Comparison of ENCODE assay signal across 21 cellular contexts in the genomic region with DNA sequence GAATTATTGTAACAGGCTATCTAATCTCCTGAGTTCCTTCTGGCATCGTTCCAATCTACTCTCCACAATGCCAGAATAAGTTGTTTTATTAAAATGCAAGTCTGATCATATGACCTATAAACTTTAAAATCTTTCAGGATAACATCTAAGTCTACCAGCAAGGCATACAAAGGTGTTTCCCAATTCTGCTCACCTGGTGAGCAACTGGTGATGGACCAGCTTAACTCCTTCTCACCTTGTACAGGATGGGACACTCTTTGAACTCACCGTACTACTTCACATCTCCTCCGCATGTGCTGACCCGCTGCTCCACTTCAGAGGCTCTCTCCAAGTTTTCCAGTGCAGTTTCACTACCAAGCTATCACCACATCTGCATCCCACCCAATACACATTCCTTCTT. TPM values are rescaled to one million over a fixed set of nuclear protein-coding genes. Genes with fewer than 3 reads are reported as not detected.
DNase-seq lines count a peak whose midpoint lies in the region; ATAC-seq and TF ChIP-seq lines count a peak whose summit lies in the region.
"Had no signal": no experiment of that assay in that cellular context is flagged by ENCODE, and none has a peak within 500 bp of the region (broad histone marks: within the 10 kb centered on the region; RNA-seq: fewer than 3 reads in every experiment).

No MANE protein-coding gene starts in this region.

- DNase-seq in activated CD4-positive, alpha-beta T cell treated with anti-CD3 and anti-CD28 coated beads, Interleukin-2, amount 10 ng/mL, durations not matched to agents 24 days and 14 days = no peak
- no peak for DNase-seq in activated CD4-positive, alpha-beta T cell treated with anti-CD3 and anti-CD28 coated beads, Interleukin-2, amount 50 U/mL, for 48 hours
- DNase-seq in LNCaP clone FGC (ENCODE audit: low read depth) (peak; percentile 86), nephron progenitor cell (no peak), nucleus accumbens (lab: John Stamatoyannopoulos, UW) (no peak)
- DNase-seq in activated naive CD8-positive, alpha-beta T cell treated with anti-CD3 and anti-CD28 coated beads, Interleukin-2, amount 50 U/mL, for 24 hours = no peak
- DNase-seq: adrenal gland; central memory CD4-positive, alpha-beta T cell; DMS79; effector memory CD4-positive, alpha-beta T cell; hippocampal formation; Karpas-422; kidney; mammary epithelial cell; NCI-H1417 treated with DMSO at 0.1 percent for 48 hours; NCI-H2171 treated with DMSO at 0.1 percent for 48 hours had no signal

- no peaks in the 10 kb centered on the region for H3K27me3 Mint-ChIP-seq in activated CD4-positive, alpha-beta T cell treated with anti-CD3 and anti-CD28 coated beads, Interleukin-2, amount 10 ng/mL, durations not matched to agents 24 days and 14 days
- H3K27me3 Mint-ChIP-seq in activated naive CD8-positive, alpha-beta T cell treated with anti-CD3 and anti-CD28 coated beads, Interleukin-2, amount 50 U/mL, for 24 hours = no peaks in the 10 kb centered on the region
- no peaks in the 10 kb centered on the region for H3K27me3 Mint-ChIP-seq in nephron progenitor cell (ENCODE audit: low read depth, poor library complexity)

- no peak for TF ChIP-seq CTCF in LNCaP clone FGC (IDR thresholded peaks at IDR 0.05; ENCODE audit: control insufficient read depth, extremely low read depth, insufficient read depth)
- no peak for TF ChIP-seq CTCF in nephron progenitor cell (IDR thresholded peaks at IDR 0.05)

- intact Hi-C loops in activated CD4-positive, alpha-beta T cell treated with anti-CD3 and anti-CD28 coated beads, Interleukin-2, amount 10 ng/mL, durations not matched to agents 24 days and 14 days (cut with micrococcal nuclease) = no loop called here

- peaks cover 80% of the 10 kb centered on the region for H3K36me3 Mint-ChIP-seq in activated CD4-positive, alpha-beta T cell treated with anti-CD3 and anti-CD28 coated beads, Interleukin-2, amount 10 ng/mL, durations not matched to agents 24 days and 14 days (ENCODE audit: low read depth)
- peaks cover 83% of the 10 kb centered on the region for H3K36me3 Mint-ChIP-seq in activated naive CD8-positive, alpha-beta T cell treated with anti-CD3 and anti-CD28 coated beads, Interleukin-2, amount 50 U/mL, for 24 hours (ENCODE audit: low read depth)
- peaks cover 76% of the 10 kb centered on the region for H3K36me3 Mint-ChIP-seq in nephron progenitor cell (ENCODE audit: low read depth)

- no peak overlapping the region for H3K4me3 ChIP-seq in LNCaP clone FGC (ENCODE audit: low read depth, low read length)
- H3K4me3 ChIP-seq: A549; adrenal gland; BLaER1 treated with 17β-estradiol and CSF1 and Interleukin-3, amounts not matched to agents 10 nM and 100 nM; HAP-1 had no signal

- no peaks in the 10 kb centered on the region for H3K9me3 Mint-ChIP-seq in activated CD4-positive, alpha-beta T cell treated with anti-CD3 and anti-CD28 coated beads, Interleukin-2, amount 10 ng/mL, durations not matched to agents 24 days and 14 days
- no peaks in the 10 kb centered on the region for H3K9me3 Mint-ChIP-seq in activated naive CD8-positive, alpha-beta T cell treated with anti-CD3 and anti-CD28 coated beads, Interleukin-2, amount 50 U/mL, for 24 hours
- H3K9me3 Mint-ChIP-seq in nephron progenitor cell = no peaks in the 10 kb centered on the region

- H3K27ac Mint-ChIP-seq in activated CD4-positive, alpha-beta T cell treated with anti-CD3 and anti-CD28 coated beads, Interleukin-2, amount 10 ng/mL, durations not matched to agents 24 days and 14 days = peak overlapping the region; percentile 99
- H3K27ac Mint-ChIP-seq in activated naive CD8-positive, alpha-beta T cell treated with anti-CD3 and anti-CD28 coated beads, Interleukin-2, amount 50 U/mL, for 24 hours = peak overlapping the region; percentile 88
- peak overlapping the region; percentile 36 for H3K27ac Mint-ChIP-seq in nephron progenitor cell

- H3K4me1 Mint-ChIP-seq in activated CD4-positive, alpha-beta T cell treated with anti-CD3 and anti-CD28 coated beads, Interleukin-2, amount 10 ng/mL, durations not matched to agents 24 days and 14 days = peaks cover 60% of the 10 kb centered on the region
- H3K4me1 Mint-ChIP-seq in activated naive CD8-positive, alpha-beta T cell treated with anti-CD3 and anti-CD28 coated beads, Interleukin-2, amount 50 U/mL, for 24 hours = peaks cover 77% of the 10 kb centered on the region
- H3K4me1 Mint-ChIP-seq in nephron progenitor cell = peaks cover 17% of the 10 kb centered on the region

- peak overlapping the region; percentile 85 for H3K4me3 Mint-ChIP-seq in activated CD4-positive, alpha-beta T cell treated with anti-CD3 and anti-CD28 coated beads, Interleukin-2, amount 10 ng/mL, durations not matched to agents 24 days and 14 days
- peak overlapping the region; percentile 57 for H3K4me3 Mint-ChIP-seq in activated naive CD8-positive, alpha-beta T cell treated with anti-CD3 and anti-CD28 coated beads, Interleukin-2, amount 50 U/mL, for 24 hours
- H3K4me3 Mint-ChIP-seq in nephron progenitor cell = no peak overlapping the region

- no peak for ATAC-seq in activated naive CD8-positive, alpha-beta T cell treated with anti-CD3 and anti-CD28 coated beads, Interleukin-2, amount 50 U/mL, for 24 hours
- no peak for ATAC-seq in GM19351 (IDR thresholded peaks at IDR 0.05; ENCODE audit: unreplicated experiment)
- ATAC-seq in GM21447 (IDR thresholded peaks at IDR 0.05; ENCODE audit: unreplicated experiment) = no peak
- ATAC-seq: A549 had no signal

RNA-seq across cellular contexts. Expression of a gene that starts 7.8 kb away (rescaled TPM):
- 256 and 264 TPM in 2 replicates for total RNA-seq in activated CD4-positive, alpha-beta T cell treated with anti-CD3 and anti-CD28 coated beads, Interleukin-2, amount 10 ng/mL, durations not matched to agents 24 days and 14 days

Comparison
In these comparisons a context has a peak if more than half of its experiments do, and no peak if none do; other contexts are left out.
1. H3K27ac Mint-ChIP-seq: peak in every context shown above with its lines; median percentile 99 in activated CD4-positive, alpha-beta T cell treated with anti-CD3 and anti-CD28 coated beads, Interleukin-2, amount 10 ng/mL, durations not matched to agents 24 days and 14 days; 88 in activated naive CD8-positive, alpha-beta T cell treated with anti-CD3 and anti-CD28 coated beads, Interleukin-2, amount 50 U/mL, for 24 hours; 36 in nephron progenitor cell.